10 cellular contexts compared by ENCODE assay signal in the genomic region with DNA sequence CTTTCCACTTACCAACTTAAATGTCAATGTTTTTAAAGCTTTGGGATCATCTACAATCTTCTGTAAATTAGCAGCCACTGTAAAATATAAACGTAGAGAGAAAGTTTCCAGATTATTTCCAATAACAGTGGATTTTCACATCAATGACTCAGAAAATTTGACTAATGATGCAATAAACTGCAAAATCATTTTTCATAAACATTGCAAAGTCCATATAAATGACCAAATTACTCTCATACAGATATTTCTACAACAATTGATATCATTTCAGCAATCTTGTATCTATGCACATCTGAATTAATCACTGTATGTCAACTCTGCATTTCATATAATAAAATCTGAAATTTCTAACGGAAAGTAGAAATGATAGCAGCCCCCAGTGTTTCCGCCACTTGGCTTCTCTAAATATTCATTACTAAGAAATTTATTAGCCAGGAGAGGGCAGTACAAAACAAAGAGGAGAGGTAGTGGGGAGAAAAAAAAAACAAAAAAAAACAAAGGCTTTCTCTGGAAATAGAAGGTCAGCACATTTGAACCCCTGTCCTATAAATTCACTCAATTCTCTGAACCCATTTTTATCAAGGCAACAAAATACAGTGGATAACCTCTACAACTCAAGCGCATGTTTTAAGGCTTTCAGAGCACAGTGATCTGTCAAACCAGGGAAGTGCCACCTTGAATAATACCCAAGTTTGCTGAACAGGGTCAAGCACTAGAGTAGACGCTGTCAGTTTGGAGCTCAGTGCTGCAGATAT.
DNase-seq lines count a peak whose midpoint lies in the region; ATAC-seq and TF ChIP-seq lines count a peak whose summit lies in the region.
"Had no signal": no experiment of that assay in that cellular context is flagged by ENCODE, and none has a peak within 500 bp of the region (broad histone marks: within the 10 kb centered on the region; RNA-seq: fewer than 3 reads in every experiment).

No MANE protein-coding gene starts in this region.

- H3K4me3 ChIP-seq in BE2C (ENCODE audit: low read depth, low read length) (no peak overlapping the region), WI38 (ENCODE audit: low read depth, low read length) (no peak overlapping the region)

- POLR2A ChIA-PET in HEK293T (lab: Yijun Ruan, JAX), result no interaction called here

- DNase-seq in BE2C (no peak), HEK293T (ENCODE audit: extremely low spot score) (no peak), left kidney (ENCODE audit: low read depth, low spot score) (peak; percentile 71), Ammon's horn (ENCODE audit: low spot score) (no peak), anterior cingulate cortex (lab: John Stamatoyannopoulos, UW) (no peak)
- no peak for DNase-seq in activated CD4-positive, alpha-beta T cell treated with anti-CD3 and anti-CD28 coated beads for 48 hours
- DNase-seq: hippocampal formation, NCI-H2107 had no signal

- no peaks in the 10 kb centered on the region; the same call in 1 of the 2 replicates for H3K4me1 ChIP-seq in BE2C

- TF ChIP-seq CTCF in BE2C (IDR thresholded peaks at IDR 0.05; ENCODE audit: low read depth, low read length) (peak; percentile 42), WI38 (IDR thresholded peaks at IDR 0.05; ENCODE audit: low read depth, low read length) (0 out of 2 replicates have a peak, but pooled peaks have one; percentile 9)

- H3K36me3 ChIP-seq in BE2C, result no peaks in the 10 kb centered on the region

- no peaks in the 10 kb centered on the region for H3K9me3 ChIP-seq in BE2C

- H3K27me3 ChIP-seq in BE2C, result no peaks in the 10 kb centered on the region

- ATAC-seq in HG03175 (IDR thresholded peaks at IDR 0.05; ENCODE audit: unreplicated experiment), result no peak

- CTCF ChIA-PET in HEK293T (lab: Yijun Ruan, JAX), result interaction anchor here (1.2 kb wide), 1 partner anchor 154 kb away, joined by 10 read pairs; no protein-coding TSS in a partner anchor

TF ChIP-seq in HEK293T, 16 proteins besides CTCF, POLR2A, EP300 and RAD21:
- no peak for TF ChIP-seq ELF4 (IDR thresholded peaks at IDR 0.05)
- TF ChIP-seq ZNF384 (IDR thresholded peaks at IDR 0.05), result peak; percentile 87
